ENCODE assay signal across 1 cellular context in genomic region chr4:95388911-95389310, GRCh38.
TF ChIP-seq lines count a peak whose summit lies in the region.

No MANE protein-coding gene starts in this region.

TF ChIP-seq in WTC11, 78 proteins besides CTCF, POLR2A, EP300 and RAD21 (continued from another document):
- TF ChIP-seq, protein P1, sequence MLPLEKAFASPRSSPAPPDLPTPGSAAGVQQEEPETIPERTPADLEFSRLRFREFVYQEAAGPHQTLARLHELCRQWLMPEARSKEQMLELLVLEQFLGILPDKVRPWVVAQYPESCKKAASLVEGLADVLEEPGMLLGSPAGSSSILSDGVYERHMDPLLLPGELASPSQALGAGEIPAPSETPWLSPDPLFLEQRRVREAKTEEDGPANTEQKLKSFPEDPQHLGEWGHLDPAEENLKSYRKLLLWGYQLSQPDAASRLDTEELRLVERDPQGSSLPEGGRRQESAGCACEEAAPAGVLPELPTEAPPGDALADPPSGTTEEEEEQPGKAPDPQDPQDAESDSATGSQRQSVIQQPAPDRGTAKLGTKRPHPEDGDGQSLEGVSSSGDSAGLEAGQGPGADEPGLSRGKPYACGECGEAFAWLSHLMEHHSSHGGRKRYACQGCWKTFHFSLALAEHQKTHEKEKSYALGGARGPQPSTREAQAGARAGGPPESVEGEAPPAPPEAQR (CRISPR knock-in tag; IDR thresholded peaks at IDR 0.05), result no peak
- TF ChIP-seq, protein P2, sequence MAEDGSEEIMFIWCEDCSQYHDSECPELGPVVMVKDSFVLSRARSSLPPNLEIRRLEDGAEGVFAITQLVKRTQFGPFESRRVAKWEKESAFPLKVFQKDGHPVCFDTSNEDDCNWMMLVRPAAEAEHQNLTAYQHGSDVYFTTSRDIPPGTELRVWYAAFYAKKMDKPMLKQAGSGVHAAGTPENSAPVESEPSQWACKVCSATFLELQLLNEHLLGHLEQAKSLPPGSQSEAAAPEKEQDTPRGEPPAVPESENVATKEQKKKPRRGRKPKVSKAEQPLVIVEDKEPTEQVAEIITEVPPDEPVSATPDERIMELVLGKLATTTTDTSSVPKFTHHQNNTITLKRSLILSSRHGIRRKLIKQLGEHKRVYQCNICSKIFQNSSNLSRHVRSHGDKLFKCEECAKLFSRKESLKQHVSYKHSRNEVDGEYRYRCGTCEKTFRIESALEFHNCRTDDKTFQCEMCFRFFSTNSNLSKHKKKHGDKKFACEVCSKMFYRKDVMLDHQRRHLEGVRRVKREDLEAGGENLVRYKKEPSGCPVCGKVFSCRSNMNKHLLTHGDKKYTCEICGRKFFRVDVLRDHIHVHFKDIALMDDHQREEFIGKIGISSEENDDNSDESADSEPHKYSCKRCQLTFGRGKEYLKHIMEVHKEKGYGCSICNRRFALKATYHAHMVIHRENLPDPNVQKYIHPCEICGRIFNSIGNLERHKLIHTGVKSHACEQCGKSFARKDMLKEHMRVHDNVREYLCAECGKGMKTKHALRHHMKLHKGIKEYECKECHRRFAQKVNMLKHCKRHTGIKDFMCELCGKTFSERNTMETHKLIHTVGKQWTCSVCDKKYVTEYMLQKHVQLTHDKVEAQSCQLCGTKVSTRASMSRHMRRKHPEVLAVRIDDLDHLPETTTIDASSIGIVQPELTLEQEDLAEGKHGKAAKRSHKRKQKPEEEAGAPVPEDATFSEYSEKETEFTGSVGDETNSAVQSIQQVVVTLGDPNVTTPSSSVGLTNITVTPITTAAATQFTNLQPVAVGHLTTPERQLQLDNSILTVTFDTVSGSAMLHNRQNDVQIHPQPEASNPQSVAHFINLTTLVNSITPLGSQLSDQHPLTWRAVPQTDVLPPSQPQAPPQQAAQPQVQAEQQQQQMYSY (CRISPR knock-in tag; IDR thresholded peaks at IDR 0.05), result no peak
- TF ChIP-seq STAT6 (CRISPR knock-in tag; conservative IDR thresholded peaks at IDR 0.05; ENCODE audit: low read depth) (no peak), ATF2 (CRISPR knock-in tag; IDR thresholded peaks at IDR 0.05; ENCODE audit: borderline replicate concordance, low read depth) (no peak)
- TF ChIP-seq, protein P3, sequence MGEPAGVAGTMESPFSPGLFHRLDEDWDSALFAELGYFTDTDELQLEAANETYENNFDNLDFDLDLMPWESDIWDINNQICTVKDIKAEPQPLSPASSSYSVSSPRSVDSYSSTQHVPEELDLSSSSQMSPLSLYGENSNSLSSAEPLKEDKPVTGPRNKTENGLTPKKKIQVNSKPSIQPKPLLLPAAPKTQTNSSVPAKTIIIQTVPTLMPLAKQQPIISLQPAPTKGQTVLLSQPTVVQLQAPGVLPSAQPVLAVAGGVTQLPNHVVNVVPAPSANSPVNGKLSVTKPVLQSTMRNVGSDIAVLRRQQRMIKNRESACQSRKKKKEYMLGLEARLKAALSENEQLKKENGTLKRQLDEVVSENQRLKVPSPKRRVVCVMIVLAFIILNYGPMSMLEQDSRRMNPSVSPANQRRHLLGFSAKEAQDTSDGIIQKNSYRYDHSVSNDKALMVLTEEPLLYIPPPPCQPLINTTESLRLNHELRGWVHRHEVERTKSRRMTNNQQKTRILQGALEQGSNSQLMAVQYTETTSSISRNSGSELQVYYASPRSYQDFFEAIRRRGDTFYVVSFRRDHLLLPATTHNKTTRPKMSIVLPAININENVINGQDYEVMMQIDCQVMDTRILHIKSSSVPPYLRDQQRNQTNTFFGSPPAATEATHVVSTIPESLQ (CRISPR knock-in tag; IDR thresholded peaks at IDR 0.05), result no peak
